ENCODE assay signal across 23 cellular contexts in genomic region chr1:36455386-36455785, GRCh38. TPM values are rescaled to one million over a fixed set of nuclear protein-coding genes. Genes with fewer than 3 reads are reported as not detected.
"Had no signal": no experiment of that assay in that cellular context is flagged by ENCODE, and none has a peak within 500 bp of the region (broad histone marks: within the 10 kb centered on the region; RNA-seq: fewer than 3 reads in every experiment).

No MANE protein-coding gene starts in this region.

- H3K4me3 Mint-ChIP-seq: activated CD4-positive, alpha-beta T cell treated with anti-CD3 and anti-CD28 coated beads for 36 hours; effector memory CD8-positive, alpha-beta T cell; T-cell had no signal

- H3K4me1 ChIP-seq: breast epithelium, parathyroid adenoma had no signal

- H3K9me3 ChIP-seq: breast epithelium, SK-N-SH, suprapubic skin, upper lobe of left lung had no signal

- DNase-seq: activated CD4-positive, alpha-beta T cell treated with anti-CD3 and anti-CD28 coated beads for 36 hours; aorta; dermis blood vessel endothelial cell; effector memory CD8-positive, alpha-beta T cell; erythroblast; islet precursor cell; midbrain; retina; SHP77; SK-N-SH; stimulated activated CD4-positive, alpha-beta T cell treated with anti-CD3 and anti-CD28 coated beads, Interleukin-15, amount 100 ng/mL, for 24 hours; stimulated activated CD4-positive, alpha-beta T cell treated with anti-CD3 and anti-CD28 coated beads, Interleukin-4, amount 100 ng/mL, for 24 hours; stimulated activated naive CD4-positive, alpha-beta T cell treated with Interleukin-2 at 50 U/mL for 16 hours; T-cell; upper lobe of left lung had no signal

- H3K4me3 ChIP-seq: breast epithelium, suprapubic skin, upper lobe of left lung had no signal

- ATAC-seq: activated CD4-positive, alpha-beta T cell treated with anti-CD3 and anti-CD28 coated beads for 36 hours; effector memory CD8-positive, alpha-beta T cell; left lobe of liver; T-cell had no signal

- H3K27me3 ChIP-seq: breast epithelium, suprapubic skin, upper lobe of left lung had no signal

- H3K9me3 Mint-ChIP-seq: effector memory CD8-positive, alpha-beta T cell; T-cell had no signal

- H3K27ac Mint-ChIP-seq: activated CD4-positive, alpha-beta T cell treated with anti-CD3 and anti-CD28 coated beads for 36 hours; effector memory CD8-positive, alpha-beta T cell; T-cell had no signal

- H3K27ac ChIP-seq: breast epithelium, parathyroid adenoma, suprapubic skin, upper lobe of left lung had no signal

- H3K27me3 Mint-ChIP-seq: activated CD4-positive, alpha-beta T cell treated with anti-CD3 and anti-CD28 coated beads for 36 hours; effector memory CD8-positive, alpha-beta T cell; T-cell had no signal

RNA-seq across cellular contexts. Expression of gene CSF3R, which starts 27.3 kb away (rescaled TPM):
- total RNA-seq: activated CD8-positive, alpha-beta memory T cell treated with anti-CD3 and anti-CD28 coated beads for 36 hours; chondrocyte; dermis blood vessel endothelial cell; lung microvascular endothelial cell; myocyte had no signal
